Comparison of ENCODE assay signal across 28 cellular contexts in the genomic region with DNA sequence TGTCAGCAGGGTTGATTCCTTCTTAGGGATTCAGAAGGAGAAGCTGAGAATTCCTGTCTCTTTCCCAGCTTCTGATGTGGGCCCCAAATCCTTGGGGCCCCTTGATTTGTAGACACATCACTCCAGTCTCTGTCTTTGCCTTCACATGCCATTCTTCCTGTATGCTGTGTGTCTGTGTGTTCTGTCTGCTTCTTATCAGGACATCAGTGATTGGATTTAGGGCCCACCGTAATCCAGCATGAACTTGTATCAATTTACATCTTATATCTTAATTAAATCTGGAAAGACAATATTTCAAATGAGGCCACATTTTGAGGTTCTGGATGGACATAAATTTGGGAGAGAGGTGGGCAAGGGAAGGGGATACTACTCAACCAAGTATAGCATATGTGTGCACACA. TPM values are rescaled to one million over a fixed set of nuclear protein-coding genes. Genes with fewer than 3 reads are reported as not detected.
"Had no signal": no experiment of that assay in that cellular context is flagged by ENCODE, and none has a peak within 500 bp of the region (broad histone marks: within the 10 kb centered on the region; RNA-seq: fewer than 3 reads in every experiment).

No MANE protein-coding gene starts in this region.

- DNase-seq: activated CD4-positive, alpha-beta memory T cell treated with anti-CD3 and anti-CD28 coated beads, Interleukin-2, amount 10 ng/mL, durations not matched to agents 7 days and 5 days; activated CD4-positive, alpha-beta T cell treated with anti-CD3 and anti-CD28 coated beads for 1 hour; activated CD4-positive, alpha-beta T cell treated with anti-CD3 and anti-CD28 coated beads for 36 hours; activated CD4-positive, alpha-beta T cell treated with anti-CD3 and anti-CD28 coated beads for 48 hours; activated CD4-positive, alpha-beta T cell treated with anti-CD3 and anti-CD28 coated beads, Interleukin-2, amount 10 ng/mL, durations not matched to agents 7 days and 5 days; activated CD4-positive, alpha-beta T cell treated with anti-CD3 and anti-CD28 coated beads, Interleukin-2, amount 50 U/mL, for 48 hours; activated CD4-positive, CD25-positive, alpha-beta regulatory T cell; activated CD8-positive, alpha-beta memory T cell treated with anti-CD3 and anti-CD28 coated beads for 24 hours; activated CD8-positive, alpha-beta memory T cell treated with anti-CD3 and anti-CD28 coated beads, Interleukin-2, amount 10 ng/mL, durations not matched to agents 7 days and 5 days; activated CD8-positive, alpha-beta memory T cell treated with anti-CD3 and anti-CD28 coated beads, Interleukin-2, amount 50 U/mL, for 48 hours; activated CD8-positive, alpha-beta T cell treated with anti-CD3 and anti-CD28 coated beads, Interleukin-2, amount 10 ng/mL, durations not matched to agents 7 days and 5 days; activated effector memory CD4-positive, alpha-beta T cell treated with Interleukin-2 at 50 U/mL for 16 hours; activated gamma-delta T cell; activated naive CD4-positive, alpha-beta T cell treated with anti-CD3 and anti-CD28 coated beads, Interleukin-2, amount 10 ng/mL, durations not matched to agents 7 days and 5 days; activated naive CD4-positive, alpha-beta T cell treated with Interleukin-2 at 50 U/mL for 16 hours; activated naive CD8-positive, alpha-beta T cell treated with anti-CD3 and anti-CD28 coated beads, Interleukin-2, amount 10 ng/mL, durations not matched to agents 7 days and 5 days; activated naive CD8-positive, alpha-beta T cell treated with anti-CD3 and anti-CD28 coated beads, Interleukin-2, amount 50 U/mL, for 24 hours; activated T-cell treated with anti-CD3 and anti-CD28 coated beads, Interleukin-2, amount 50 U/mL, for 24 hours; activated T-cell treated with anti-CD3 and anti-CD28 coated beads, Interleukin-2, amount 50 U/mL, for 48 hours; amygdala; anterior cingulate cortex; caudate nucleus; cerebellar nuclear complex; T-helper 2 cell; T-helper 9 cell had no signal

- ATAC-seq: activated CD4-positive, alpha-beta T cell treated with anti-CD3 and anti-CD28 coated beads for 36 hours; activated CD4-positive, CD25-positive, alpha-beta regulatory T cell treated with anti-CD3 and anti-CD28 coated beads, Interleukin-2, amount 50 U/mL, for 24 hours; activated CD8-positive, alpha-beta memory T cell treated with anti-CD3 and anti-CD28 coated beads, Interleukin-2, amount 10 ng/mL, durations not matched to agents 7 days and 5 days; activated CD8-positive, alpha-beta T cell treated with anti-CD3 and anti-CD28 coated beads, Interleukin-2, amount 10 ng/mL, durations not matched to agents 7 days and 5 days; activated naive CD8-positive, alpha-beta T cell treated with anti-CD3 and anti-CD28 coated beads, Interleukin-2, amount 50 U/mL, for 24 hours; WTC11 had no signal

RNA-seq across cellular contexts. Expression of a gene that starts 9.7 kb away (rescaled TPM):
- polyA plus RNA-seq: cardiac muscle cell had no signal
